In genomic region chr1:163885510-163885909, GRCh38 we compare ENCODE assay signal across 10 cellular contexts.
"Had no signal": no experiment of that assay in that cellular context is flagged by ENCODE, and none has a peak within 500 bp of the region (broad histone marks: within the 10 kb centered on the region; RNA-seq: fewer than 3 reads in every experiment).

No MANE protein-coding gene starts in this region.

- FAIRE-seq: H1, H54, K562 had no signal

- H3K27ac ChIP-seq: GM23248, HL-60 had no signal

- DNase-seq: HFFc6, IMR-90, KG1 had no signal

- H3K9ac ChIP-seq: GM23248 had no signal

- H3K4me3 ChIP-seq: GM23248, HAP-1, K562 had no signal

- H3K9me3 ChIP-seq: HAP-1 had no signal

- H2AFZ ChIP-seq: GM23248 had no signal

- H3K36me3 ChIP-seq: HAP-1 had no signal

- ATAC-seq: HCT116, K562 had no signal

- H3K4me1 ChIP-seq: HAP-1 had no signal
